In genomic region chr5:10439692-10440091, GRCh38 we compare ENCODE assay signal across 19 cellular contexts. TPM values are rescaled to one million over a fixed set of nuclear protein-coding genes. Genes with fewer than 3 reads are reported as not detected.
"Had no signal": no experiment of that assay in that cellular context is flagged by ENCODE, and none has a peak within 500 bp of the region (broad histone marks: within the 10 kb centered on the region; RNA-seq: fewer than 3 reads in every experiment).

No MANE protein-coding gene starts in this region.

- H3K27ac Mint-ChIP-seq: activated naive CD4-positive, alpha-beta T cell treated with anti-CD3 and anti-CD28 coated beads for 36 hours; activated T-helper 17 cell treated with anti-CD3 and anti-CD28 coated beads, Interleukin-2, amount 50 U/mL, for 72 hours; effector memory CD8-positive, alpha-beta T cell; stimulated activated effector memory CD8-positive, alpha-beta T cell treated with anti-CD3 and anti-CD28 coated beads, Interleukin-12 subunit alpha, Interleukin-12 subunit beta, amount 100 ng/mL, for 72 hours had no signal

- H3K4me1 ChIP-seq: parathyroid adenoma had no signal

- H3K27ac ChIP-seq: body of pancreas, esophagus squamous epithelium, parathyroid adenoma, sigmoid colon, thoracic aorta, upper lobe of right lung, WERI-Rb-1 had no signal

- H3K9me3 ChIP-seq: body of pancreas, esophagus squamous epithelium, heart right ventricle, sigmoid colon, thoracic aorta, upper lobe of right lung had no signal

- H3K27me3 ChIP-seq: body of pancreas, heart right ventricle, sigmoid colon, upper lobe of right lung had no signal

- H3K27me3 Mint-ChIP-seq: activated T-helper 17 cell treated with anti-CD3 and anti-CD28 coated beads, Interleukin-2, amount 50 U/mL, for 72 hours; effector memory CD8-positive, alpha-beta T cell; naive thymus-derived CD8-positive, alpha-beta T cell had no signal

- H3K79me2 ChIP-seq: parathyroid adenoma had no signal

- H3K9me3 Mint-ChIP-seq: activated naive CD4-positive, alpha-beta T cell treated with anti-CD3 and anti-CD28 coated beads for 36 hours; activated T-helper 17 cell treated with anti-CD3 and anti-CD28 coated beads, Interleukin-2, amount 50 U/mL, for 72 hours; effector memory CD8-positive, alpha-beta T cell; naive thymus-derived CD8-positive, alpha-beta T cell; stimulated activated effector memory CD8-positive, alpha-beta T cell treated with anti-CD3 and anti-CD28 coated beads, Interleukin-12 subunit alpha, Interleukin-12 subunit beta, amount 100 ng/mL, for 72 hours had no signal

- ATAC-seq: activated T-helper 17 cell treated with anti-CD3 and anti-CD28 coated beads, Interleukin-2, amount 50 U/mL, for 72 hours; body of pancreas; effector memory CD8-positive, alpha-beta T cell; heart right ventricle; naive thymus-derived CD8-positive, alpha-beta T cell; stimulated activated effector memory CD8-positive, alpha-beta T cell treated with anti-CD3 and anti-CD28 coated beads, Interleukin-12 subunit alpha, Interleukin-12 subunit beta, amount 100 ng/mL, for 72 hours; upper lobe of right lung had no signal

- DNase-seq: activated CD4-positive, alpha-beta T cell treated with anti-CD3 and anti-CD28 coated beads, Interleukin-2, amount 50 U/mL, for 4 hours; activated naive CD4-positive, alpha-beta T cell treated with anti-CD3 and anti-CD28 coated beads for 36 hours; activated T-cell treated with anti-CD3 and anti-CD28 coated beads for 4 hours; body of pancreas; effector memory CD8-positive, alpha-beta T cell; esophagus squamous epithelium; heart right ventricle; mesenchymal stem cell; naive thymus-derived CD8-positive, alpha-beta T cell; sigmoid colon; stimulated activated CD4-positive, alpha-beta T cell treated with anti-CD3 and anti-CD28 coated beads, Interleukin-4, amount 100 ng/mL, for 24 hours; T-helper 1 cell; T1000; upper lobe of right lung; WERI-Rb-1 had no signal

- H3K4me3 Mint-ChIP-seq: activated naive CD4-positive, alpha-beta T cell treated with anti-CD3 and anti-CD28 coated beads for 36 hours; stimulated activated effector memory CD8-positive, alpha-beta T cell treated with anti-CD3 and anti-CD28 coated beads, Interleukin-12 subunit alpha, Interleukin-12 subunit beta, amount 100 ng/mL, for 72 hours had no signal

- H2AFZ ChIP-seq: parathyroid adenoma had no signal

- H3K4me3 ChIP-seq: body of pancreas, esophagus squamous epithelium, heart right ventricle, sigmoid colon, thoracic aorta, upper lobe of right lung had no signal

- H3K36me3 ChIP-seq: thoracic aorta had no signal

- H3K9ac ChIP-seq: parathyroid adenoma had no signal

RNA-seq across cellular contexts. Expression of gene ROPN1L, which starts 2.0 kb away (rescaled TPM):
- total RNA-seq: activated naive CD4-positive, alpha-beta T cell treated with anti-CD3 and anti-CD28 coated beads for 36 hours; thoracic aorta had no signal
